In genomic region chr2:219597552-219598307, GRCh38 we compare ENCODE assay signal across 8 cellular contexts. TPM values are rescaled to one million over a fixed set of nuclear protein-coding genes. Genes with fewer than 3 reads are reported as not detected.
DNase-seq lines count a peak whose midpoint lies in the region; ATAC-seq and TF ChIP-seq lines count a peak whose summit lies in the region.

Gene STK11IP, plus strand, starts transcription at chr2:219597857. Its CDS starts 263 bp downstream, at chr2:219598120.

- DNase-seq in GM10248 (ENCODE audit: extremely low spot score) = peak; percentile 96
- DNase-seq in NCI-H1105 (lab: John Stamatoyannopoulos, UW) = peak; percentile 87
- DNase-seq in SKM-1 treated with dmso at 0.1 percent for 144 hours (lab: John Stamatoyannopoulos, UW; ENCODE audit: unreplicated experiment) = peak; percentile 94
- peak; percentile 98 for DNase-seq in glomerular visceral epithelial cell (ENCODE audit: extremely low spot score)
- DNase-seq in omental fat pad (ENCODE audit: low spot score) = peak; percentile 97
- peak; percentile 98 for DNase-seq in testis

- H3K27ac Mint-ChIP-seq in activated naive CD8-positive, alpha-beta T cell = peak within 1 kb of the TSS; percentile 96

- intact Hi-C loops in testis (cut with DNase I; ENCODE audit: low total_unique reads) = no loop called here

- no peaks in the 10 kb centered on the region for H3K9me3 Mint-ChIP-seq in activated naive CD8-positive, alpha-beta T cell (ENCODE audit: low read depth)

- no peaks in the 10 kb centered on the region for H3K9me3 ChIP-seq in testis

- H3K27me3 ChIP-seq in testis = no peaks in the 10 kb centered on the region

- H3K4me3 Mint-ChIP-seq in activated naive CD8-positive, alpha-beta T cell = peak within 1 kb of the TSS; percentile 97

- 0 to 1% methylated on average over 44 to 57 of the region's 57 CpGs for WGBS in testis, 2 donors

- peak within 1 kb of the TSS; percentile 68 to 78 for H3K4me3 ChIP-seq in testis

- H3K27me3 Mint-ChIP-seq in activated naive CD8-positive, alpha-beta T cell = peaks cover 1% of the 10 kb centered on the region

- POLR2A ChIA-PET in GM10248 (lab: Yijun Ruan, JAX) = interaction anchor here (0.5 to 0.6 kb wide), 3 partner anchors 54 to 1015 kb away, joined by 3 to 4 read pairs (median 3); partner anchors contain the start of genes CHPF and TMEM198

- TF ChIP-seq CTCF in GM10248 (IDR thresholded peaks at IDR 0.05; ENCODE audit: control extremely low read depth, extremely low read depth, low read depth, missing control alignments) = no peak
- no peak for TF ChIP-seq CTCF in omental fat pad (IDR thresholded peaks at IDR 0.05)
- TF ChIP-seq CTCF in testis (IDR thresholded peaks at IDR 0.05) = peak in 1 of 3 experiments; percentile 3

- peak; percentile 88 for ATAC-seq in HG02623 (IDR thresholded peaks at IDR 0.05; ENCODE audit: unreplicated experiment)
- peak; percentile 96 for ATAC-seq in omental fat pad (ENCODE audit: low FRiP score)

- CTCF ChIA-PET in GM10248 (lab: Yijun Ruan, JAX) = interaction anchor here (0.8 to 3.9 kb wide), 11 partner anchors 12 to 209 kb away, joined by 3 to 21 read pairs (median 4); partner anchors contain the start of genes CHPF, DNPEP and TMEM198

- H3K4me1 Mint-ChIP-seq in activated naive CD8-positive, alpha-beta T cell (ENCODE audit: low read depth) = peaks cover 20% of the 10 kb centered on the region

- H3K4me1 ChIP-seq in testis = peaks cover 37% of the 10 kb centered on the region

- peak within 1 kb of the TSS; percentile 77 to 96 for H3K27ac ChIP-seq in testis

- H3K36me3 ChIP-seq in testis (ENCODE audit: low read depth, missing control alignments) = no peaks in the 10 kb centered on the region

- H3K36me3 Mint-ChIP-seq in activated naive CD8-positive, alpha-beta T cell = peaks cover 5% of the 10 kb centered on the region

- TF ChIP-seq POLR2A in testis (IDR thresholded peaks at IDR 0.05) = peak; percentile 57

RNA-seq across cellular contexts. Expression of gene STK11IP, which starts in this region (rescaled TPM):
- total RNA-seq in omental fat pad = 10 to 100 TPM in 2 of 4 donors, 1 to 10 TPM in 2; 9.1 to 22.4 (median 13.0) TPM
- total RNA-seq in testis = 100 to 1,000 TPM; 130 to 134 TPM
- polyA plus RNA-seq in testis (ENCODE audit: insufficient read depth, low read depth, low replicate concordance) = 81.9 TPM

Comparison
In these comparisons a context has a peak if more than half of its experiments do, and no peak if none do; other contexts are left out.
1. Peak in every context shown above with its lines: DNase-seq, ATAC-seq, H3K4me3 ChIP-seq and H3K27ac ChIP-seq.
2. RNA of gene STK11IP (total RNA-seq): 130 to 134 TPM in testis; 9.1 to 22.4 TPM in omental fat pad; every median in the first group is over 4 times any median in the second.